Comparison of ENCODE assay signal across 7 cellular contexts in the genomic region with DNA sequence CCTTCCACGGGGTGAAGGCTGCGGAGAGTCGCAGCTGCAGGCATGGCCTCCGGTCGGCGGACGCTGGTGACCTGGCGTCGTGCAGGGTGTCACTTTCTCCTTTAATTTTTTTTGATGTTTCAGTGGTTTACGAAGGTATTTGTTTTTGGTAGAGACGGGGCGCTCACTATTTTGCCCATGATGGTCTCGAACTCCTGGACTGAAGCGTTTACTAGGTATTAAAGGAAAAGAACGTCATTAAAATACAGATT. TPM values are rescaled to one million over a fixed set of nuclear protein-coding genes. Genes with fewer than 3 reads are reported as not detected.
DNase-seq lines count a peak whose midpoint lies in the region; ATAC-seq and TF ChIP-seq lines count a peak whose summit lies in the region.

No MANE protein-coding gene starts in this region.

- H3K79me2 ChIP-seq in smooth muscle cell (ENCODE audit: low read depth) = no peaks in the 10 kb centered on the region

- H3K4me2 ChIP-seq in smooth muscle cell = peak overlapping the region; percentile 72

- no peaks in the 10 kb centered on the region for H4K20me1 ChIP-seq in smooth muscle cell (ENCODE audit: low read depth)

- no peak for ATAC-seq in GM21528 (IDR thresholded peaks at IDR 0.05; ENCODE audit: low FRiP score, unreplicated experiment)

- H3K4me1 ChIP-seq in smooth muscle cell (ENCODE audit: low read depth) = no peaks in the 10 kb centered on the region

- TF ChIP-seq CTCF in HL-60 (IDR thresholded peaks at IDR 0.05; ENCODE audit: insufficient read depth, low read length) = no peak
- no peak for TF ChIP-seq CTCF in VCaP (conservative IDR thresholded peaks at IDR 0.05)
- no peak for TF ChIP-seq CTCF in fibroblast of the aortic adventitia (IDR thresholded peaks at IDR 0.05; ENCODE audit: insufficient read depth, low read length)
- no peak for TF ChIP-seq CTCF in smooth muscle cell (IDR thresholded peaks at IDR 0.05; ENCODE audit: borderline replicate concordance, insufficient read depth, poor library complexity, severe bottlenecking)

- no peak overlapping the region for H2AFZ ChIP-seq in smooth muscle cell (ENCODE audit: low read depth)

- no peaks in the 10 kb centered on the region for H3K9me3 ChIP-seq in smooth muscle cell (replicated peaks; ENCODE audit: low read depth)

- WGBS in smooth muscle cell (ENCODE audit: low lambda C conversion rate) = 10% methylated on average over 15 of the region's 15 CpGs

- DNase-seq in HL-60 (ENCODE audit: low read depth in 1 of 2, low spot score in 1 of 2) (peak in 1 of 2 experiments; percentile 56), fibroblast of the aortic adventitia (ENCODE audit: low read depth) (no peak), smooth muscle cell (lab: John Stamatoyannopoulos, UW; ENCODE audit: unreplicated experiment) (no peak), CD1c-positive myeloid dendritic cell (ENCODE audit: extremely low spot score) (no peak), DMS 273 (lab: John Stamatoyannopoulos, UW; ENCODE audit: unreplicated experiment) (no peak)

- no peak overlapping the region for H3K9ac ChIP-seq in smooth muscle cell (ENCODE audit: low read depth)

- H3K27me3 ChIP-seq in HL-60 (ENCODE audit: insufficient read depth, poor library complexity, severe bottlenecking) (no peaks in the 10 kb centered on the region), smooth muscle cell (ENCODE audit: low read depth) (no peaks in the 10 kb centered on the region)

- H3F3A ChIP-seq in smooth muscle cell (ENCODE audit: low read depth) = peaks cover 35% of the 10 kb centered on the region

- H3K4me3 ChIP-seq in HL-60 (replicated peaks; ENCODE audit: insufficient read depth, low read length) (peak overlapping the region; percentile 52), fibroblast of the aortic adventitia (ENCODE audit: low read depth, low read length) (peak overlapping the region; percentile 61), smooth muscle cell (peak overlapping the region; percentile 49)

- H3K27ac ChIP-seq in HL-60 (replicated peaks) (peak overlapping the region; percentile 13), VCaP (peak overlapping the region; percentile 20; the same call in 1 of the 2 replicates), smooth muscle cell (ENCODE audit: low read depth) (no peak overlapping the region)

- no peaks in the 10 kb centered on the region for H3K36me3 ChIP-seq in smooth muscle cell (ENCODE audit: low read depth)

RNA-seq across cellular contexts. Expression of gene ZNF213, which starts 17.1 kb away (rescaled TPM):
- total RNA-seq in fibroblast of the aortic adventitia (ENCODE audit: low replicate concordance) (6.9 and 7.0 TPM in 2 replicates), smooth muscle cell (4.4 and 9.2 TPM in 2 replicates)
- polyA plus RNA-seq in smooth muscle cell = 8.3 and 9.6 TPM in 2 replicates

RNA-seq across cellular contexts. Expression of gene OR1F1, which starts 36.1 kb away (rescaled TPM):
- total RNA-seq in fibroblast of the aortic adventitia (ENCODE audit: low replicate concordance) = not detected in 2 replicates
- not detected in 2 replicates for total RNA-seq in smooth muscle cell
- not detected in 2 replicates for polyA plus RNA-seq in smooth muscle cell

RNA-seq across cellular contexts. Expression of gene ZNF205, which starts 39.6 kb away (rescaled TPM):
- total RNA-seq in fibroblast of the aortic adventitia (ENCODE audit: low replicate concordance) = 12.3 and 14.7 TPM in 2 replicates
- 7.2 and 7.9 TPM in 2 replicates for total RNA-seq in smooth muscle cell
- polyA plus RNA-seq in smooth muscle cell = 11.9 and 12.8 TPM in 2 replicates

RNA-seq across cellular contexts. Expression of gene ZSCAN10, which starts 52.9 kb away (rescaled TPM):
- not detected in 2 replicates for total RNA-seq in fibroblast of the aortic adventitia (ENCODE audit: low replicate concordance)
- not detected in 2 replicates for total RNA-seq in smooth muscle cell
- 0.30 TPM in 1 of 2 replicates, not detected in the other for polyA plus RNA-seq in smooth muscle cell
